In the genomic region with DNA sequence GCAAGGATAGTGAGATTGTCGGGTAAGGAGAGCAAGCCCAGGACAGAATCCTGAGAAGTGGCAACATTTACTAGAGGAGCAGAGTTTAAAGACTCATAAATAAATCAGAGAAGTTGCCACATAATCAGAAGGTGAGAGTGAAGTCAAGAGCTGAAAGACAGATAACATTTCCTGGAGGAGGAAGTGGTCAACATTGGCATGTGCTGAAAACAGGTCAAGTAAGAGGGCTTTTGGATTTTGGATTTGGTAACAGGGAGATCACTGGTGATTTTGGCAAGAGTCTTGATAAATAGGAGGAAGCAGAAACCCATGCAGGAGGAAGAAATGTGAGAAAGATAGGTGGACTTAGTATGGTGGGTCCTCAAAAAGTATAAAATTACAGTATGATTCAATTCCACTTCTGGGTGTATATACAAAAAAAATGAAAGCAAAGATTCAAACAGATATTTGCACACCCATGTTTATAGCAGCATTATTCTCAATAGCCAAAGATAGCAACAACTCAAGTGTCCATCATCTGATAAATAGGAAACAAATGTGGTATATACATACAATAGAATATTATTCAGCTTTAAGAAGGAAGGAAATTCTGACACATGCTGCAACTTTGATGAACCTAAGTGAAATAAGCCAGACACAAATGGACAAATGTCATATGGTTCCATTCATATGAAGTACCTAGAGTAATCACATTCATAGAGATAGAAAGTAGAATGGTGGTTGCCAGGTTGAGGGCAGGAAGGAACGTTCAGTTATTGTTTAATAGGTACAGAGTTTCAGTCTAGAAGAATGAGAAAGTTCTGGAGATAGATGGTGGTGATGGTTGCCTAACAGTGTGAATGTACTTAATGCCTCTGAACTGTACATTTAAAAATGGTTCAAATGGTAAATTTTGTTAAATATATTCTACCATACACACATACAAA, we compare ENCODE assay signal across 1 cellular context.
TF ChIP-seq lines count a peak whose summit lies in the region.

No MANE protein-coding gene starts in this region.

TF ChIP-seq in K562, 482 proteins besides CTCF, POLR2A, EP300 and RAD21 (continued from another document and continues in another):
- TF ChIP-seq, protein P1, sequence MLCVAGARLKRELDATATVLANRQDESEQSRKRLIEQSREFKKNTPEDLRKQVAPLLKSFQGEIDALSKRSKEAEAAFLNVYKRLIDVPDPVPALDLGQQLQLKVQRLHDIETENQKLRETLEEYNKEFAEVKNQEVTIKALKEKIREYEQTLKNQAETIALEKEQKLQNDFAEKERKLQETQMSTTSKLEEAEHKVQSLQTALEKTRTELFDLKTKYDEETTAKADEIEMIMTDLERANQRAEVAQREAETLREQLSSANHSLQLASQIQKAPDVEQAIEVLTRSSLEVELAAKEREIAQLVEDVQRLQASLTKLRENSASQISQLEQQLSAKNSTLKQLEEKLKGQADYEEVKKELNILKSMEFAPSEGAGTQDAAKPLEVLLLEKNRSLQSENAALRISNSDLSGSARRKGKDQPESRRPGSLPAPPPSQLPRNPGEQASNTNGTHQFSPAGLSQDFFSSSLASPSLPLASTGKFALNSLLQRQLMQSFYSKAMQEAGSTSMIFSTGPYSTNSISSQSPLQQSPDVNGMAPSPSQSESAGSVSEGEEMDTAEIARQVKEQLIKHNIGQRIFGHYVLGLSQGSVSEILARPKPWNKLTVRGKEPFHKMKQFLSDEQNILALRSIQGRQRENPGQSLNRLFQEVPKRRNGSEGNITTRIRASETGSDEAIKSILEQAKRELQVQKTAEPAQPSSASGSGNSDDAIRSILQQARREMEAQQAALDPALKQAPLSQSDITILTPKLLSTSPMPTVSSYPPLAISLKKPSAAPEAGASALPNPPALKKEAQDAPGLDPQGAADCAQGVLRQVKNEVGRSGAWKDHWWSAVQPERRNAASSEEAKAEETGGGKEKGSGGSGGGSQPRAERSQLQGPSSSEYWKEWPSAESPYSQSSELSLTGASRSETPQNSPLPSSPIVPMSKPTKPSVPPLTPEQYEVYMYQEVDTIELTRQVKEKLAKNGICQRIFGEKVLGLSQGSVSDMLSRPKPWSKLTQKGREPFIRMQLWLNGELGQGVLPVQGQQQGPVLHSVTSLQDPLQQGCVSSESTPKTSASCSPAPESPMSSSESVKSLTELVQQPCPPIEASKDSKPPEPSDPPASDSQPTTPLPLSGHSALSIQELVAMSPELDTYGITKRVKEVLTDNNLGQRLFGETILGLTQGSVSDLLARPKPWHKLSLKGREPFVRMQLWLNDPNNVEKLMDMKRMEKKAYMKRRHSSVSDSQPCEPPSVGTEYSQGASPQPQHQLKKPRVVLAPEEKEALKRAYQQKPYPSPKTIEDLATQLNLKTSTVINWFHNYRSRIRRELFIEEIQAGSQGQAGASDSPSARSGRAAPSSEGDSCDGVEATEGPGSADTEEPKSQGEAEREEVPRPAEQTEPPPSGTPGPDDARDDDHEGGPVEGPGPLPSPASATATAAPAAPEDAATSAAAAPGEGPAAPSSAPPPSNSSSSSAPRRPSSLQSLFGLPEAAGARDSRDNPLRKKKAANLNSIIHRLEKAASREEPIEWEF (CRISPR knock-in tag; IDR thresholded peaks at IDR 0.05), result no peak
- TF ChIP-seq POLR2AphosphoS5 (IDR thresholded peaks at IDR 0.05; ENCODE audit: control insufficient read depth, insufficient read depth, low read depth, low read length) (no peak), KDM2B (CRISPR knock-in tag; IDR thresholded peaks at IDR 0.05) (no peak), PHB (CRISPR knock-in tag; IDR thresholded peaks at IDR 0.05) (no peak), TRIM24 (IDR thresholded peaks at IDR 0.05) (peak in 1 of 2 experiments; percentile 58; a peak in 2 of 4 replicates), CCNT2 (IDR thresholded peaks at IDR 0.05; ENCODE audit: borderline replicate concordance, extremely low read depth, insufficient read length, low read depth, low read length) (no peak), PCBP1 (IDR thresholded peaks at IDR 0.05; ENCODE audit: low read depth, low read length, poor library complexity, severe bottlenecking) (no peak), RBFOX2 (IDR thresholded peaks at IDR 0.05; ENCODE audit: low read depth, low read length) (no peak), SMARCE1 (IDR thresholded peaks at IDR 0.05) (peak; percentile 77; the same call in 1 of the 2 replicates), XRCC5 (IDR thresholded peaks at IDR 0.05; ENCODE audit: low read depth, low read length) (no peak), ZNF699 (CRISPR knock-in tag; IDR thresholded peaks at IDR 0.05; ENCODE audit: insufficient replicate concordance) (no peak), EP400 (IDR thresholded peaks at IDR 0.05) (peak; percentile 24; the same call in 1 of the 2 replicates), BRF1 (IDR thresholded peaks at IDR 0.05; ENCODE audit: borderline replicate concordance, extremely low read depth, insufficient read length) (no peak), PHF21A (IDR thresholded peaks at IDR 0.05; ENCODE audit: borderline replicate concordance, low read depth) (no peak), NEUROD1 (IDR thresholded peaks at IDR 0.05; ENCODE audit: borderline replicate concordance, low read depth, low read length, partially characterized antibody) (no peak), ZBTB1 (CRISPR knock-in tag; IDR thresholded peaks at IDR 0.05; ENCODE audit: borderline replicate concordance, low read depth) (no peak), ILK (tag; IDR thresholded peaks at IDR 0.05; ENCODE audit: borderline replicate concordance, low read depth) (no peak), TOE1 (IDR thresholded peaks at IDR 0.05; ENCODE audit: borderline replicate concordance) (peak; percentile 41; the same call in 1 of the 2 replicates), TOE1 (CRISPR knock-in tag; IDR thresholded peaks at IDR 0.05; ENCODE audit: borderline replicate concordance, low read depth) (no peak), ASH1L (IDR thresholded peaks at IDR 0.05; ENCODE audit: borderline replicate concordance, low read depth, partially characterized antibody) (no peak), ZNF589 (CRISPR knock-in tag; IDR thresholded peaks at IDR 0.05; ENCODE audit: low read depth) (peak; percentile 71), NFIX (CRISPR knock-in tag; IDR thresholded peaks at IDR 0.05; ENCODE audit: low read depth) (no peak), ETV1 (tag; conservative IDR thresholded peaks at IDR 0.05; ENCODE audit: low read depth) (peak; percentile 83), HLTF (IDR thresholded peaks at IDR 0.05) (peak; percentile 22; the same call in 1 of the 2 replicates), GTF2A2 (tag; IDR thresholded peaks at IDR 0.05) (no peak), KAT8 (IDR thresholded peaks at IDR 0.05; ENCODE audit: low read depth) (no peak), L3MBTL2 (IDR thresholded peaks at IDR 0.05) (peak; percentile 73; the same call in 1 of the 2 replicates), LEF1 (IDR thresholded peaks at IDR 0.05) (peak; percentile 68), BCL6 (CRISPR knock-in tag; IDR thresholded peaks at IDR 0.05) (no peak), MTF1 (CRISPR knock-in tag; IDR thresholded peaks at IDR 0.05; ENCODE audit: borderline replicate concordance) (no peak), SMARCB1 (IDR thresholded peaks at IDR 0.05; ENCODE audit: insufficient read length, low read depth) (no peak), TCFL5 (CRISPR knock-in tag; conservative IDR thresholded peaks at IDR 0.05) (no peak), CEBPG (CRISPR knock-in tag; IDR thresholded peaks at IDR 0.05) (no peak), CEBPG (tag; conservative IDR thresholded peaks at IDR 0.05 in 1 of 2, IDR thresholded peaks at IDR 0.05 in 1 of 2) (peak; percentile 73 to 76)
- TF ChIP-seq, protein P2, sequence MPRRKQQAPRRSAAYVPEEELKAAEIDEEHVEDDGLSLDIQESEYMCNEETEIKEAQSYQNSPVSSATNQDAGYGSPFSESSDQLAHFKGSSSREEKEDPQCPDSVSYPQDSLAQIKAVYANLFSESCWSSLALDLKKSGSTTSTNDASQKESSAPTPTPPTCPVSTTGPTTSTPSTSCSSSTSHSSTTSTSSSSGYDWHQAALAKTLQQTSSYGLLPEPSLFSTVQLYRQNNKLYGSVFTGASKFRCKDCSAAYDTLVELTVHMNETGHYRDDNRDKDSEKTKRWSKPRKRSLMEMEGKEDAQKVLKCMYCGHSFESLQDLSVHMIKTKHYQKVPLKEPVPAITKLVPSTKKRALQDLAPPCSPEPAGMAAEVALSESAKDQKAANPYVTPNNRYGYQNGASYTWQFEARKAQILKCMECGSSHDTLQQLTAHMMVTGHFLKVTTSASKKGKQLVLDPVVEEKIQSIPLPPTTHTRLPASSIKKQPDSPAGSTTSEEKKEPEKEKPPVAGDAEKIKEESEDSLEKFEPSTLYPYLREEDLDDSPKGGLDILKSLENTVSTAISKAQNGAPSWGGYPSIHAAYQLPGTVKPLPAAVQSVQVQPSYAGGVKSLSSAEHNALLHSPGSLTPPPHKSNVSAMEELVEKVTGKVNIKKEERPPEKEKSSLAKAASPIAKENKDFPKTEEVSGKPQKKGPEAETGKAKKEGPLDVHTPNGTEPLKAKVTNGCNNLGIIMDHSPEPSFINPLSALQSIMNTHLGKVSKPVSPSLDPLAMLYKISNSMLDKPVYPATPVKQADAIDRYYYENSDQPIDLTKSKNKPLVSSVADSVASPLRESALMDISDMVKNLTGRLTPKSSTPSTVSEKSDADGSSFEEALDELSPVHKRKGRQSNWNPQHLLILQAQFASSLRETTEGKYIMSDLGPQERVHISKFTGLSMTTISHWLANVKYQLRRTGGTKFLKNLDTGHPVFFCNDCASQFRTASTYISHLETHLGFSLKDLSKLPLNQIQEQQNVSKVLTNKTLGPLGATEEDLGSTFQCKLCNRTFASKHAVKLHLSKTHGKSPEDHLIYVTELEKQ (CRISPR knock-in tag; IDR thresholded peaks at IDR 0.05), result no peak
- TF ChIP-seq, protein P3, sequence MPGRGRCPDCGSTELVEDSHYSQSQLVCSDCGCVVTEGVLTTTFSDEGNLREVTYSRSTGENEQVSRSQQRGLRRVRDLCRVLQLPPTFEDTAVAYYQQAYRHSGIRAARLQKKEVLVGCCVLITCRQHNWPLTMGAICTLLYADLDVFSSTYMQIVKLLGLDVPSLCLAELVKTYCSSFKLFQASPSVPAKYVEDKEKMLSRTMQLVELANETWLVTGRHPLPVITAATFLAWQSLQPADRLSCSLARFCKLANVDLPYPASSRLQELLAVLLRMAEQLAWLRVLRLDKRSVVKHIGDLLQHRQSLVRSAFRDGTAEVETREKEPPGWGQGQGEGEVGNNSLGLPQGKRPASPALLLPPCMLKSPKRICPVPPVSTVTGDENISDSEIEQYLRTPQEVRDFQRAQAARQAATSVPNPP (IDR thresholded peaks at IDR 0.05; ENCODE audit: borderline replicate concordance, insufficient read depth, insufficient read length), result no peak
- TF ChIP-seq, protein P4, sequence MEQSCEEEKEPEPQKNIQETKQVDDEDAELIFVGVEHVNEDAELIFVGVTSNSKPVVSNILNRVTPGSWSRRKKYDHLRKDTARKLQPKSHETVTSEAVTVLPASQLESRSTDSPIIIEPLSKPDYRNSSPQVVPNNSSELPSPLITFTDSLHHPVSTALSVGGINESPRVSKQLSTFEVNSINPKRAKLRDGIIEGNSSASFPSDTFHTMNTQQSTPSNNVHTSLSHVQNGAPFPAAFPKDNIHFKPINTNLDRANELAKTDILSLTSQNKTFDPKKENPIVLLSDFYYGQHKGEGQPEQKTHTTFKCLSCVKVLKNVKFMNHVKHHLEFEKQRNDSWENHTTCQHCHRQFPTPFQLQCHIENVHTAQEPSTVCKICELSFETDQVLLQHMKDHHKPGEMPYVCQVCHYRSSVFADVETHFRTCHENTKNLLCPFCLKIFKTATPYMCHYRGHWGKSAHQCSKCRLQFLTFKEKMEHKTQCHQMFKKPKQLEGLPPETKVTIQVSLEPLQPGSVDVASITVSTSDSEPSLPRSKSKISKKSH (CRISPR knock-in tag; IDR thresholded peaks at IDR 0.05), result no peak
- TF ChIP-seq, protein P5, sequence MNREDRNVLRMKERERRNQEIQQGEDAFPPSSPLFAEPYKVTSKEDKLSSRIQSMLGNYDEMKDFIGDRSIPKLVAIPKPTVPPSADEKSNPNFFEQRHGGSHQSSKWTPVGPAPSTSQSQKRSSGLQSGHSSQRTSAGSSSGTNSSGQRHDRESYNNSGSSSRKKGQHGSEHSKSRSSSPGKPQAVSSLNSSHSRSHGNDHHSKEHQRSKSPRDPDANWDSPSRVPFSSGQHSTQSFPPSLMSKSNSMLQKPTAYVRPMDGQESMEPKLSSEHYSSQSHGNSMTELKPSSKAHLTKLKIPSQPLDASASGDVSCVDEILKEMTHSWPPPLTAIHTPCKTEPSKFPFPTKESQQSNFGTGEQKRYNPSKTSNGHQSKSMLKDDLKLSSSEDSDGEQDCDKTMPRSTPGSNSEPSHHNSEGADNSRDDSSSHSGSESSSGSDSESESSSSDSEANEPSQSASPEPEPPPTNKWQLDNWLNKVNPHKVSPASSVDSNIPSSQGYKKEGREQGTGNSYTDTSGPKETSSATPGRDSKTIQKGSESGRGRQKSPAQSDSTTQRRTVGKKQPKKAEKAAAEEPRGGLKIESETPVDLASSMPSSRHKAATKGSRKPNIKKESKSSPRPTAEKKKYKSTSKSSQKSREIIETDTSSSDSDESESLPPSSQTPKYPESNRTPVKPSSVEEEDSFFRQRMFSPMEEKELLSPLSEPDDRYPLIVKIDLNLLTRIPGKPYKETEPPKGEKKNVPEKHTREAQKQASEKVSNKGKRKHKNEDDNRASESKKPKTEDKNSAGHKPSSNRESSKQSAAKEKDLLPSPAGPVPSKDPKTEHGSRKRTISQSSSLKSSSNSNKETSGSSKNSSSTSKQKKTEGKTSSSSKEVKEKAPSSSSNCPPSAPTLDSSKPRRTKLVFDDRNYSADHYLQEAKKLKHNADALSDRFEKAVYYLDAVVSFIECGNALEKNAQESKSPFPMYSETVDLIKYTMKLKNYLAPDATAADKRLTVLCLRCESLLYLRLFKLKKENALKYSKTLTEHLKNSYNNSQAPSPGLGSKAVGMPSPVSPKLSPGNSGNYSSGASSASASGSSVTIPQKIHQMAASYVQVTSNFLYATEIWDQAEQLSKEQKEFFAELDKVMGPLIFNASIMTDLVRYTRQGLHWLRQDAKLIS (CRISPR knock-in tag; IDR thresholded peaks at IDR 0.05), result no peak
- TF ChIP-seq, protein P6, sequence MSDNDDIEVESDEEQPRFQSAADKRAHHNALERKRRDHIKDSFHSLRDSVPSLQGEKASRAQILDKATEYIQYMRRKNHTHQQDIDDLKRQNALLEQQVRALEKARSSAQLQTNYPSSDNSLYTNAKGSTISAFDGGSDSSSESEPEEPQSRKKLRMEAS (CRISPR knock-in tag; IDR thresholded peaks at IDR 0.05), result no peak
- TF ChIP-seq, protein P7, sequence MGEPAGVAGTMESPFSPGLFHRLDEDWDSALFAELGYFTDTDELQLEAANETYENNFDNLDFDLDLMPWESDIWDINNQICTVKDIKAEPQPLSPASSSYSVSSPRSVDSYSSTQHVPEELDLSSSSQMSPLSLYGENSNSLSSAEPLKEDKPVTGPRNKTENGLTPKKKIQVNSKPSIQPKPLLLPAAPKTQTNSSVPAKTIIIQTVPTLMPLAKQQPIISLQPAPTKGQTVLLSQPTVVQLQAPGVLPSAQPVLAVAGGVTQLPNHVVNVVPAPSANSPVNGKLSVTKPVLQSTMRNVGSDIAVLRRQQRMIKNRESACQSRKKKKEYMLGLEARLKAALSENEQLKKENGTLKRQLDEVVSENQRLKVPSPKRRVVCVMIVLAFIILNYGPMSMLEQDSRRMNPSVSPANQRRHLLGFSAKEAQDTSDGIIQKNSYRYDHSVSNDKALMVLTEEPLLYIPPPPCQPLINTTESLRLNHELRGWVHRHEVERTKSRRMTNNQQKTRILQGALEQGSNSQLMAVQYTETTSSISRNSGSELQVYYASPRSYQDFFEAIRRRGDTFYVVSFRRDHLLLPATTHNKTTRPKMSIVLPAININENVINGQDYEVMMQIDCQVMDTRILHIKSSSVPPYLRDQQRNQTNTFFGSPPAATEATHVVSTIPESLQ (CRISPR knock-in tag; IDR thresholded peaks at IDR 0.05), result no peak
- TF ChIP-seq, protein P8, sequence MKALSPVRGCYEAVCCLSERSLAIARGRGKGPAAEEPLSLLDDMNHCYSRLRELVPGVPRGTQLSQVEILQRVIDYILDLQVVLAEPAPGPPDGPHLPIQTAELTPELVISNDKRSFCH (CRISPR knock-in tag; IDR thresholded peaks at IDR 0.05), result no peak
- TF ChIP-seq, protein P8 (tag; IDR thresholded peaks at IDR 0.05), result no peak
